ENCODE assay signal across 8 cellular contexts in the genomic region with DNA sequence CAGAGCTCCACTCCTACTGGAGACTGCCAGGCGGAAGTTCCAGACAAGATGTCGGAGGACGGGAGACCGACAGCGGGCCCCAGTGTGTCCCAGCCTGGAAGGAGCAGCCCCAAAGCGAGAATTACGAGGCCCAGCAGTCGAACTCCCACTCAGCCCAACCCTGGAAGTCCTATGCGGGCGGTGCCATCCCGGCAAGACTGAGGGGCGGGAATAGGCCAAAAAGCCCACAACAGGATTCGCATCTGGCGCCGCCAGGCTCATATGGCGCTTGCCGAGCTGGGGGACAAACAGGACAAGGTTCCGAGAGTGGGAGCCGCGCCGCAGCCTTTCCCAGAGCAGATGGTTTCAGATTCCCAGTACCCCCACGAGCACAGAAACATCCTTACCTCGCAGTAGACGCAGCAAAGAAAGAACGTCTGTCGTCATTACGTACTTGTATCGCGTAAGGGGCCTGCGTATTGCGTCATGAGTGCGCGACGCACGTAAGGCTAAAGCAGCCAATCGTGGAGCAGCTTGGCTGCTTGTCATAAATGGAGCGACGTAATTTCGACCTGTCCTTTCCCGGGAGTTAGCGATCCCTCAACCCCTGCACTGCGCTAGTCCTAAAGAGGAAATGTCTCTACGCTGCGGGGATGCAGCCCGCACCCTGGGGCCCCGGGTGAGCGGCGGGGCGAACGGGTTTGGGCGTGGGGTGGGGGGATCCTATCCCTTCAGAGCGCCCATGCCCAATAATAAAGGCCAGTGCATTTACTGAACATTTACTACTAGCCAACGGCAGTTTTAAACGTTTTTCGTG. TPM values are rescaled to one million over a fixed set of nuclear protein-coding genes. Genes with fewer than 3 reads are reported as not detected.
DNase-seq lines count a peak whose midpoint lies in the region; ATAC-seq and TF ChIP-seq lines count a peak whose summit lies in the region.

Gene LIAS, plus strand, starts transcription at position 552 of the 796 bp plus-strand sequence. Its CDS starts 62 bp downstream, at position 614.
Gene RPL9, minus strand, starts transcription at position 418 of the 796 bp plus-strand sequence. CDS start 483 bp downstream, outside the sequence.

- H3K27me3 ChIP-seq in suprapubic skin = no peaks in the 10 kb centered on the region

- peaks cover 36 to 64% of the 10 kb centered on the region in 2 donors for H3K36me3 Mint-ChIP-seq in activated naive CD4-positive, alpha-beta T cell treated with anti-CD3 and anti-CD28 coated beads, Interleukin-2, amount 50 U/mL, for 72 hours

- peaks cover 55% of the 10 kb centered on the region for H3K36me3 ChIP-seq in suprapubic skin

- peak; percentile 92 to 95 for TF ChIP-seq POLR2A in suprapubic skin (IDR thresholded peaks at IDR 0.05)

- H3K4me3 ChIP-seq in GM08714 (ENCODE audit: low read length) (peak within 1 kb of the TSS; percentile 71), suprapubic skin (peak within 1 kb of the TSS; percentile 90)

- under 1% methylated on average over 41 of the region's 55 CpGs for WGBS in suprapubic skin

- peaks cover 32% of the 10 kb centered on the region for H3K4me1 ChIP-seq in suprapubic skin

- H3K9me3 Mint-ChIP-seq in activated naive CD4-positive, alpha-beta T cell treated with anti-CD3 and anti-CD28 coated beads, Interleukin-2, amount 50 U/mL, for 72 hours = no peaks in the 10 kb centered on the region

- H3K27ac Mint-ChIP-seq in activated naive CD4-positive, alpha-beta T cell treated with anti-CD3 and anti-CD28 coated beads, Interleukin-2, amount 50 U/mL, for 72 hours = peak within 1 kb of the TSS; percentile 99

- TF ChIP-seq EP300 in suprapubic skin (IDR thresholded peaks at IDR 0.05) = no peak

- H3K9me3 ChIP-seq in suprapubic skin = no peaks in the 10 kb centered on the region

- peak within 1 kb of the TSS; percentile 97 for H3K27ac ChIP-seq in suprapubic skin

- peak; percentile 82 for ATAC-seq in HG02610 (IDR thresholded peaks at IDR 0.05; ENCODE audit: unreplicated experiment)
- ATAC-seq in activated naive CD4-positive, alpha-beta T cell treated with anti-CD3 and anti-CD28 coated beads, Interleukin-2, amount 50 U/mL, for 72 hours = peak; percentile 92 to 93

- TF ChIP-seq CTCF in suprapubic skin (IDR thresholded peaks at IDR 0.05) = no peak

- DNase-seq in NCI-H1092 treated with DMSO at 0.1 percent for 48 hours (lab: John Stamatoyannopoulos, UW) (peak; percentile 98), SKM-1 (lab: John Stamatoyannopoulos, UW; ENCODE audit: unreplicated experiment) (peak; percentile 96), globus pallidus (ENCODE audit: low spot score) (peak; percentile 94), nucleus accumbens (lab: John Stamatoyannopoulos, UW) (peak; percentile 61 to 96 (median 90)), suprapubic skin (ENCODE audit: low spot score in 2 of 2) (peak; percentile 96 to 98)
- peak; percentile 88 to 95 for DNase-seq in activated naive CD4-positive, alpha-beta T cell treated with anti-CD3 and anti-CD28 coated beads, Interleukin-2, amount 50 U/mL, for 72 hours (ENCODE audit: low spot score in 2 of 2)

RNA-seq across cellular contexts. Expression of gene LIAS, which starts in this region (rescaled TPM):
- 10 to 100 TPM; 23.2 to 40.2 TPM for total RNA-seq in activated naive CD4-positive, alpha-beta T cell treated with anti-CD3 and anti-CD28 coated beads, Interleukin-2, amount 50 U/mL, for 72 hours
- total RNA-seq in suprapubic skin = 10 to 100 TPM in 3 of 4 donors, 1 to 10 TPM in 1; 8.9 to 21.4 (median 19.0) TPM

RNA-seq across cellular contexts. Expression of gene RPL9, which starts in this region (rescaled TPM):
- 1,000 to 10,000 TPM; 1,913 to 2,275 TPM for total RNA-seq in activated naive CD4-positive, alpha-beta T cell treated with anti-CD3 and anti-CD28 coated beads, Interleukin-2, amount 50 U/mL, for 72 hours
- total RNA-seq in suprapubic skin = 1,000 to 10,000 TPM; 1,970 to 4,157 (median 3,139) TPM

Comparison
In these comparisons a context has a peak if more than half of its experiments do, and no peak if none do; other contexts are left out.
1. Peak in every context shown above with its lines: DNase-seq, ATAC-seq, H3K4me3 ChIP-seq and H3K27ac ChIP-seq.